1 cellular context compared by ENCODE assay signal in the genomic region with DNA sequence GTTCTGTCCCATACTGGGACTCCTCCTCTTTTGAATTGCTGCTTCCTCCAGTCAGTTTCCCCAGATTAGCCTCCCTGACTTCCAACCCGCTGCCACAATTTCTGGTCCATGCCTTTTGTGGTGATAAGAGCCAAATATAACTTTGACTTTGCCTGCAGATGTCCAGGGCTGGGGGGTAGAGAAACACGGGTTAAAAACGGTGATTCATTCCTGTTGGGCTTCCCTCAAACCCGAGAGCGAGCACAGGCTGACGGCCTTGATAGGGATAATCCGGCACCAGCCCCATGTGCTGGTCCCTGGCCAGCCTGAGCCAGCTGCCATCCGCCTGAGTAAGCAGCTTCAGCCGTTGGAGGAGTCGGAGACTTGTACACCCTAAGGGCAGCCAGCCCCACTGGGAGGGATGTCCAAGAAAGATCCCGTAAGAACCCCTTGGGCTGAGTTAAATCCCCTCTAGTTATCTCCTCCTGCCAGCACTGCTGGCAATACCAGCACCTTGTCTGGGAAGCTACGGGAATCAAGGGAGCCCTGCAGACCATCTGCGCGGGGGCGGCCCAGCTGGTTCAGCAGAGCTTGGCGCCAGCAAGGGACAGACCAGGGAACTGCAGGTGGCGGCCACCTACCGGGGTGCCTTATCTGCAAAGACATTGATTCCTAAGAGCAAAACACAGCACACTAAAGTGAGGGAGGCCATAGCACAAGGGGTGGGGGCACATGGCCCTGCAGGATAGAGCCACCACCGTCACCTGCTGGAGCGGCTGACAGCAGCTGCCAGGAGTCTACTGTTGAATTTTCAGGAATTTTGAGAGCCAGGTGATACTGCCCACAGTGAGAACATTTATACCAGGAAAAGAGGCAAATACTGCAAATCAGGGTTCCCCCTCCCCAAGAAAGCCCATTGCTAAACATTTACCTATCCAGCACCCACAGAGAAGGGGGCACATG.
TF ChIP-seq lines count a peak whose summit lies in the region.

No MANE protein-coding gene starts in this region.

TF ChIP-seq in K562, 482 proteins besides CTCF, POLR2A, EP300 and RAD21 (continued from another document):
- TF ChIP-seq CTCFL (IDR thresholded peaks at IDR 0.05; ENCODE audit: borderline replicate concordance, insufficient read depth, low read depth, low read length, poor library complexity, severe bottlenecking), result peak; percentile 52
- TF ChIP-seq NRF1 (conservative IDR thresholded peaks at IDR 0.05 in 1 of 2, IDR thresholded peaks at IDR 0.05 in 1 of 2), result peak; percentile 76 to 81
- TF ChIP-seq KAT7 (CRISPR knock-in tag; IDR thresholded peaks at IDR 0.05; ENCODE audit: borderline replicate concordance), result no peak
- peak; percentile 25; the same call in 1 of the 2 replicates for TF ChIP-seq CREB3L1 (IDR thresholded peaks at IDR 0.05; ENCODE audit: borderline replicate concordance, low read depth)
- TF ChIP-seq SMAD4 (CRISPR knock-in tag; conservative IDR thresholded peaks at IDR 0.05), result peak; percentile 96
- TF ChIP-seq, protein P1, sequence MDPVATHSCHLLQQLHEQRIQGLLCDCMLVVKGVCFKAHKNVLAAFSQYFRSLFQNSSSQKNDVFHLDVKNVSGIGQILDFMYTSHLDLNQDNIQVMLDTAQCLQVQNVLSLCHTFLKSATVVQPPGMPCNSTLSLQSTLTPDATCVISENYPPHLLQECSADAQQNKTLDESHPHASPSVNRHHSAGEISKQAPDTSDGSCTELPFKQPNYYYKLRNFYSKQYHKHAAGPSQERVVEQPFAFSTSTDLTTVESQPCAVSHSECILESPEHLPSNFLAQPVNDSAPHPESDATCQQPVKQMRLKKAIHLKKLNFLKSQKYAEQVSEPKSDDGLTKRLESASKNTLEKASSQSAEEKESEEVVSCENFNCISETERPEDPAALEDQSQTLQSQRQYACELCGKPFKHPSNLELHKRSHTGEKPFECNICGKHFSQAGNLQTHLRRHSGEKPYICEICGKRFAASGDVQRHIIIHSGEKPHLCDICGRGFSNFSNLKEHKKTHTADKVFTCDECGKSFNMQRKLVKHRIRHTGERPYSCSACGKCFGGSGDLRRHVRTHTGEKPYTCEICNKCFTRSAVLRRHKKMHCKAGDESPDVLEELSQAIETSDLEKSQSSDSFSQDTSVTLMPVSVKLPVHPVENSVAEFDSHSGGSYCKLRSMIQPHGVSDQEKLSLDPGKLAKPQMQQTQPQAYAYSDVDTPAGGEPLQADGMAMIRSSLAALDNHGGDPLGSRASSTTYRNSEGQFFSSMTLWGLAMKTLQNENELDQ (CRISPR knock-in tag; IDR thresholded peaks at IDR 0.05; ENCODE audit: borderline replicate concordance), result no peak
- TF ChIP-seq, protein P2, sequence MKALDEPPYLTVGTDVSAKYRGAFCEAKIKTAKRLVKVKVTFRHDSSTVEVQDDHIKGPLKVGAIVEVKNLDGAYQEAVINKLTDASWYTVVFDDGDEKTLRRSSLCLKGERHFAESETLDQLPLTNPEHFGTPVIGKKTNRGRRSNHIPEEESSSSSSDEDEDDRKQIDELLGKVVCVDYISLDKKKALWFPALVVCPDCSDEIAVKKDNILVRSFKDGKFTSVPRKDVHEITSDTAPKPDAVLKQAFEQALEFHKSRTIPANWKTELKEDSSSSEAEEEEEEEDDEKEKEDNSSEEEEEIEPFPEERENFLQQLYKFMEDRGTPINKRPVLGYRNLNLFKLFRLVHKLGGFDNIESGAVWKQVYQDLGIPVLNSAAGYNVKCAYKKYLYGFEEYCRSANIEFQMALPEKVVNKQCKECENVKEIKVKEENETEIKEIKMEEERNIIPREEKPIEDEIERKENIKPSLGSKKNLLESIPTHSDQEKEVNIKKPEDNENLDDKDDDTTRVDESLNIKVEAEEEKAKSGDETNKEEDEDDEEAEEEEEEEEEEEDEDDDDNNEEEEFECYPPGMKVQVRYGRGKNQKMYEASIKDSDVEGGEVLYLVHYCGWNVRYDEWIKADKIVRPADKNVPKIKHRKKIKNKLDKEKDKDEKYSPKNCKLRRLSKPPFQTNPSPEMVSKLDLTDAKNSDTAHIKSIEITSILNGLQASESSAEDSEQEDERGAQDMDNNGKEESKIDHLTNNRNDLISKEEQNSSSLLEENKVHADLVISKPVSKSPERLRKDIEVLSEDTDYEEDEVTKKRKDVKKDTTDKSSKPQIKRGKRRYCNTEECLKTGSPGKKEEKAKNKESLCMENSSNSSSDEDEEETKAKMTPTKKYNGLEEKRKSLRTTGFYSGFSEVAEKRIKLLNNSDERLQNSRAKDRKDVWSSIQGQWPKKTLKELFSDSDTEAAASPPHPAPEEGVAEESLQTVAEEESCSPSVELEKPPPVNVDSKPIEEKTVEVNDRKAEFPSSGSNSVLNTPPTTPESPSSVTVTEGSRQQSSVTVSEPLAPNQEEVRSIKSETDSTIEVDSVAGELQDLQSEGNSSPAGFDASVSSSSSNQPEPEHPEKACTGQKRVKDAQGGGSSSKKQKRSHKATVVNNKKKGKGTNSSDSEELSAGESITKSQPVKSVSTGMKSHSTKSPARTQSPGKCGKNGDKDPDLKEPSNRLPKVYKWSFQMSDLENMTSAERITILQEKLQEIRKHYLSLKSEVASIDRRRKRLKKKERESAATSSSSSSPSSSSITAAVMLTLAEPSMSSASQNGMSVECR (CRISPR knock-in tag; IDR thresholded peaks at IDR 0.05), result peak; percentile 83
- TF ChIP-seq KDM1A (IDR thresholded peaks at IDR 0.05), result peak; percentile 95 to 96
- peak; percentile 14; the same call in 1 of the 2 replicates for TF ChIP-seq SMC3 (conservative IDR thresholded peaks at IDR 0.05; ENCODE audit: insufficient read depth, low read depth, low read length)
- 0 out of 4 replicates have a peak, but pooled peaks of 1 of the 2 experiments have one; percentile 18 for TF ChIP-seq BCLAF1 (IDR thresholded peaks at IDR 0.05; ENCODE audit: borderline replicate concordance in 1 of 2, control insufficient read depth in 1 of 2, low read depth in 2 of 2, low read length in 1 of 2)
- peak; percentile 70; the same call in 1 of the 2 replicates for TF ChIP-seq C11orf30 (IDR thresholded peaks at IDR 0.05; ENCODE audit: low read depth)
- peak; percentile 87 for TF ChIP-seq ZNF584 (CRISPR knock-in tag; IDR thresholded peaks at IDR 0.05; ENCODE audit: low read depth)
- peak; percentile 81 for TF ChIP-seq SOX6 (IDR thresholded peaks at IDR 0.05)
- TF ChIP-seq EGR1 (conservative IDR thresholded peaks at IDR 0.05), result peak; percentile 99
- TF ChIP-seq ZNF175 (CRISPR knock-in tag; IDR thresholded peaks at IDR 0.05; ENCODE audit: low read depth), result peak; percentile 52
- TF ChIP-seq, protein P3, sequence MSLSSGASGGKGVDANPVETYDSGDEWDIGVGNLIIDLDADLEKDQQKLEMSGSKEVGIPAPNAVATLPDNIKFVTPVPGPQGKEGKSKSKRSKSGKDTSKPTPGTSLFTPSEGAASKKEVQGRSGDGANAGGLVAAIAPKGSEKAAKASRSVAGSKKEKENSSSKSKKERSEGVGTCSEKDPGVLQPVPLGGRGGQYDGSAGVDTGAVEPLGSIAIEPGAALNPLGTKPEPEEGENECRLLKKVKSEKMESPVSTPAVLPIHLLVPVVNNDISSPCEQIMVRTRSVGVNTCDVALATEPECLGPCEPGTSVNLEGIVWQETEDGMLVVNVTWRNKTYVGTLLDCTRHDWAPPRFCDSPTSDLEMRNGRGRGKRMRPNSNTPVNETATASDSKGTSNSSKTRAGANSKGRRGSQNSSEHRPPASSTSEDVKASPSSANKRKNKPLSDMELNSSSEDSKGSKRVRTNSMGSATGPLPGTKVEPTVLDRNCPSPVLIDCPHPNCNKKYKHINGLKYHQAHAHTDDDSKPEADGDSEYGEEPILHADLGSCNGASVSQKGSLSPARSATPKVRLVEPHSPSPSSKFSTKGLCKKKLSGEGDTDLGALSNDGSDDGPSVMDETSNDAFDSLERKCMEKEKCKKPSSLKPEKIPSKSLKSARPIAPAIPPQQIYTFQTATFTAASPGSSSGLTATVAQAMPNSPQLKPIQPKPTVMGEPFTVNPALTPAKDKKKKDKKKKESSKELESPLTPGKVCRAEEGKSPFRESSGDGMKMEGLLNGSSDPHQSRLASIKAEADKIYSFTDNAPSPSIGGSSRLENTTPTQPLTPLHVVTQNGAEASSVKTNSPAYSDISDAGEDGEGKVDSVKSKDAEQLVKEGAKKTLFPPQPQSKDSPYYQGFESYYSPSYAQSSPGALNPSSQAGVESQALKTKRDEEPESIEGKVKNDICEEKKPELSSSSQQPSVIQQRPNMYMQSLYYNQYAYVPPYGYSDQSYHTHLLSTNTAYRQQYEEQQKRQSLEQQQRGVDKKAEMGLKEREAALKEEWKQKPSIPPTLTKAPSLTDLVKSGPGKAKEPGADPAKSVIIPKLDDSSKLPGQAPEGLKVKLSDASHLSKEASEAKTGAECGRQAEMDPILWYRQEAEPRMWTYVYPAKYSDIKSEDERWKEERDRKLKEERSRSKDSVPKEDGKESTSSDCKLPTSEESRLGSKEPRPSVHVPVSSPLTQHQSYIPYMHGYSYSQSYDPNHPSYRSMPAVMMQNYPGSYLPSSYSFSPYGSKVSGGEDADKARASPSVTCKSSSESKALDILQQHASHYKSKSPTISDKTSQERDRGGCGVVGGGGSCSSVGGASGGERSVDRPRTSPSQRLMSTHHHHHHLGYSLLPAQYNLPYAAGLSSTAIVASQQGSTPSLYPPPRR (CRISPR knock-in tag; IDR thresholded peaks at IDR 0.05; ENCODE audit: borderline replicate concordance), result peak; percentile 84; the same call in 1 of the 2 replicates
- TF ChIP-seq NCOR1 (IDR thresholded peaks at IDR 0.05), result peak; percentile 96
- TF ChIP-seq CBFA2T3 (IDR thresholded peaks at IDR 0.05), result peak; percentile 99
